14 cellular contexts compared by ENCODE assay signal in the genomic region with DNA sequence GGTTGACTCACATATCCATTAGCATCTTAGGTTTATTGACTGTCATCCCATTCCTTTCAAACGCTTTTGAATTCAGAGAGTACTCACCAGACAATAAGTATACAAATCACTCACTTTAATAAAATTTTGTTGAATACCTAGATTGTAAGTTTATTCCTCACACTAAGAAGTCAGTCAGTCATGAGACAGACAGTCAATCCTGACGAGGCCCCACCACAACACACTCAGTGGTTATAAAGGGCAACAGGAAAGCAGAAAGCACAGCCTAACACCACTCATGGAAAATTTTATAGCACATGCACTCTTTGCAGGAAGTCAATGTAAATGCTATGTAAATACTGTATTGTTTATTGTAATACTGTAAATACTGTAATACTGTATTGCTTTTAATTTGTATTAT.
DNase-seq lines count a peak whose midpoint lies in the region; ATAC-seq lines count a peak whose summit lies in the region.
"Had no signal": no experiment of that assay in that cellular context is flagged by ENCODE, and none has a peak within 500 bp of the region (broad histone marks: within the 10 kb centered on the region; RNA-seq: fewer than 3 reads in every experiment).

No MANE protein-coding gene starts in this region.

- DNase-seq in DMS153 treated with DMSO at 0.1 percent for 48 hours (lab: John Stamatoyannopoulos, UW; ENCODE audit: unreplicated experiment) = peak; percentile 33
- DNase-seq in DMS153 (lab: John Stamatoyannopoulos, UW) = no peak
- peak; percentile 51 for DNase-seq in HT1080 (ENCODE audit: low read depth)
- DNase-seq in activated CD4-positive, alpha-beta T cell treated with anti-CD3 and anti-CD28 coated beads, Interleukin-2, amount 10 ng/mL, durations not matched to agents 24 days and 14 days = no peak
- peak; percentile 41 for DNase-seq in medulla oblongata (ENCODE audit: extremely low spot score)
- no peak for DNase-seq in OCI-M1 (lab: John Stamatoyannopoulos, UW)
- no peak for DNase-seq in DMS114 treated with DMSO at 0.1 percent for 48 hours (lab: John Stamatoyannopoulos, UW; ENCODE audit: unreplicated experiment)
- DNase-seq: activated gamma-delta T cell treated with Interleukin-2 at 50 U/mL for 16 hours, Caco-2, heart right ventricle, natural killer cell, NCI-H2029, SHP77 had no signal

- intact Hi-C loops in activated CD4-positive, alpha-beta T cell treated with anti-CD3 and anti-CD28 coated beads, Interleukin-2, amount 10 ng/mL, durations not matched to agents 24 days and 14 days (cut with micrococcal nuclease) = loop anchor here (5.0 kb wide), 1 partner anchor 69 kb away; no protein-coding TSS in a partner anchor

- H3K27me3 Mint-ChIP-seq in activated CD4-positive, alpha-beta T cell treated with anti-CD3 and anti-CD28 coated beads, Interleukin-2, amount 10 ng/mL, durations not matched to agents 24 days and 14 days = no peaks in the 10 kb centered on the region

- no peak overlapping the region for H3K4me3 Mint-ChIP-seq in activated CD4-positive, alpha-beta T cell treated with anti-CD3 and anti-CD28 coated beads, Interleukin-2, amount 10 ng/mL, durations not matched to agents 24 days and 14 days
- H3K4me3 Mint-ChIP-seq: natural killer cell had no signal

- H3K36me3 Mint-ChIP-seq in activated CD4-positive, alpha-beta T cell treated with anti-CD3 and anti-CD28 coated beads, Interleukin-2, amount 10 ng/mL, durations not matched to agents 24 days and 14 days (ENCODE audit: low read depth) = no peaks in the 10 kb centered on the region
- H3K36me3 Mint-ChIP-seq: natural killer cell had no signal

- H3K9me3 Mint-ChIP-seq in activated CD4-positive, alpha-beta T cell treated with anti-CD3 and anti-CD28 coated beads, Interleukin-2, amount 10 ng/mL, durations not matched to agents 24 days and 14 days = no peaks in the 10 kb centered on the region
- H3K9me3 Mint-ChIP-seq: natural killer cell had no signal

- peaks cover 3% of the 10 kb centered on the region for H3K4me1 Mint-ChIP-seq in activated CD4-positive, alpha-beta T cell treated with anti-CD3 and anti-CD28 coated beads, Interleukin-2, amount 10 ng/mL, durations not matched to agents 24 days and 14 days
- H3K4me1 Mint-ChIP-seq: natural killer cell had no signal

- peak overlapping the region; percentile 12 for H3K27ac Mint-ChIP-seq in activated CD4-positive, alpha-beta T cell treated with anti-CD3 and anti-CD28 coated beads, Interleukin-2, amount 10 ng/mL, durations not matched to agents 24 days and 14 days
- H3K27ac Mint-ChIP-seq: natural killer cell had no signal

- no peak for ATAC-seq in HG02798 (IDR thresholded peaks at IDR 0.05; ENCODE audit: poor library complexity, unreplicated experiment)

Comparison
In these comparisons a context has a peak if more than half of its experiments do, and no peak if none do; other contexts are left out.
1. DNase-seq: peak in DMS153 treated with DMSO at 0.1 percent for 48 hours (single experiment), HT1080 (single experiment) and medulla oblongata (single experiment); none in DMS153 (single experiment), activated CD4-positive, alpha-beta T cell treated with anti-CD3 and anti-CD28 coated beads, Interleukin-2, amount 10 ng/mL, durations not matched to agents 24 days and 14 days (single experiment), OCI-M1 (single experiment) and DMS114 treated with DMSO at 0.1 percent for 48 hours (single experiment).